9 cellular contexts compared by ENCODE assay signal in the genomic region with DNA sequence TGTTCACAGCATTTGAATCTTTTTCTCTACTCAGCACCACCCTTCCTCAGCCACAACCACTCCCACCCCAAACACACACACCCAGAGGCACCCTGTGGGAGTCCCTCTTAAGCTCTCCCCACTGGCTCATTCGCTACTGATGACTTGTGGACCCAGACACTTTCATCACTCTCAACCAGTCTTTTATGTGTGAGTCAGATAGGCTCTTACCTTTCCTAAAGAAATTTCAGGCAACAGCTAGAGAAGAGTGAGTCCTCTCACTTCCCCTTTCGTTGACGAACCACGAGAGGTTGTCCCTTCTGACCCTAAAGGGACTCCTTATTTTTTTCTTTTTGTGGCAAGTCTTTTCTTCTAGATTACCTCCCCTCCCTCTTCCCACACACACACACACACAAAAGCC. TPM values are rescaled to one million over a fixed set of nuclear protein-coding genes. Genes with fewer than 3 reads are reported as not detected.
DNase-seq lines count a peak whose midpoint lies in the region; ATAC-seq and TF ChIP-seq lines count a peak whose summit lies in the region.
"Had no signal": no experiment of that assay in that cellular context is flagged by ENCODE, and none has a peak within 500 bp of the region (broad histone marks: within the 10 kb centered on the region; RNA-seq: fewer than 3 reads in every experiment).

No MANE protein-coding gene starts in this region.

- ATAC-seq in GM19043 (IDR thresholded peaks at IDR 0.05; ENCODE audit: low read depth, unreplicated experiment), result peak; percentile 97
- ATAC-seq in HG03045 (IDR thresholded peaks at IDR 0.05; ENCODE audit: unreplicated experiment), result peak; percentile 98
- peak; percentile 88 for ATAC-seq in T-helper 17 cell

- no TSS peak for BruUV-seq in Calu3 (replicated peaks; lab: Mats Ljungman, UMichigan)

- DNase-seq in T-helper 17 cell (peak in 1 of 3 donors; percentile 13), endothelial cell (ENCODE audit: low spot score) (no peak), NCI-H2107 (lab: John Stamatoyannopoulos, UW) (no peak), Calu3 (no peak), MG63 (no peak)
- DNase-seq in stimulated activated CD4-positive, alpha-beta T cell treated with anti-CD3 and anti-CD28 coated beads, TNF-alpha, amount 100 ng/mL, for 48 hours (ENCODE audit: low read depth in 3 of 3), result peak; percentile 5 to 21 (median 13)
- DNase-seq: pancreas had no signal

- H3K9me3 ChIP-seq in T-helper 17 cell (ENCODE audit: control insufficient read depth, low read length, poor library complexity, severe bottlenecking), result no peaks in the 10 kb centered on the region
- H3K9me3 ChIP-seq in MG63, result no peaks in the 10 kb centered on the region
- H3K9me3 ChIP-seq: pancreas had no signal

- peak overlapping the region; percentile 71 for H3K27ac Mint-ChIP-seq in T-helper 17 cell
- peak overlapping the region; percentile 98 for H3K27ac Mint-ChIP-seq in endothelial cell (ENCODE audit: unreplicated experiment)
- no peak overlapping the region for H3K27ac Mint-ChIP-seq in Calu3 (ENCODE audit: unreplicated experiment)

- H3K4me3 Mint-ChIP-seq in T-helper 17 cell, result peak overlapping the region; percentile 75
- H3K4me3 Mint-ChIP-seq in endothelial cell (ENCODE audit: unreplicated experiment), result peak overlapping the region; percentile 42
- H3K4me3 Mint-ChIP-seq in Calu3 (ENCODE audit: low read depth, unreplicated experiment), result no peak overlapping the region

- peaks cover 30% of the 10 kb centered on the region for H3K4me1 Mint-ChIP-seq in T-helper 17 cell
- peaks cover 62% of the 10 kb centered on the region for H3K4me1 Mint-ChIP-seq in endothelial cell (ENCODE audit: unreplicated experiment)
- peaks cover 17% of the 10 kb centered on the region for H3K4me1 Mint-ChIP-seq in Calu3 (ENCODE audit: low read depth, unreplicated experiment)

- H3K36me3 ChIP-seq in MG63, result no peaks in the 10 kb centered on the region
- H3K36me3 ChIP-seq: pancreas had no signal

- CTCF ChIA-PET in Calu3 (lab: Charles Lee), result interaction anchor here (0.6 kb wide), 1 partner anchor 551 kb away, joined by 3 read pairs; no protein-coding TSS in a partner anchor

- H3K27me3 ChIP-seq in MG63, result no peaks in the 10 kb centered on the region
- H3K27me3 ChIP-seq: pancreas had no signal

- no peaks in the 10 kb centered on the region for H3K27me3 Mint-ChIP-seq in T-helper 17 cell
- H3K27me3 Mint-ChIP-seq in endothelial cell (ENCODE audit: unreplicated experiment), result peaks cover 10% of the 10 kb centered on the region
- H3K27me3 Mint-ChIP-seq in Calu3 (ENCODE audit: unreplicated experiment), result peaks cover 26% of the 10 kb centered on the region

- H3K9me3 Mint-ChIP-seq in endothelial cell (ENCODE audit: unreplicated experiment) (no peaks in the 10 kb centered on the region), Calu3 (ENCODE audit: low read depth, unreplicated experiment) (no peaks in the 10 kb centered on the region)

- intact Hi-C loops in Calu3 (cut with micrococcal nuclease; ENCODE audit: unreplicated experiment), result no loop called here

- TF ChIP-seq CTCF in endothelial cell (IDR thresholded peaks at IDR 0.05; ENCODE audit: unreplicated experiment) (no peak), Calu3 (IDR thresholded peaks at IDR 0.05; ENCODE audit: unreplicated experiment) (no peak)

- H3K4me3 ChIP-seq in MG63, result no peak overlapping the region
- H3K4me3 ChIP-seq: pancreas had no signal

- H3K36me3 Mint-ChIP-seq in T-helper 17 cell (ENCODE audit: low read depth) (no peaks in the 10 kb centered on the region), endothelial cell (ENCODE audit: low read depth, unreplicated experiment) (peaks cover 15% of the 10 kb centered on the region), Calu3 (ENCODE audit: insufficient read depth, unreplicated experiment) (no peaks in the 10 kb centered on the region)

RNA-seq across cellular contexts. Expression of gene ARHGAP31, which starts 58.1 kb away (rescaled TPM):
- 10 to 100 TPM; 11.4 to 11.8 TPM for total RNA-seq in T-helper 17 cell
- total RNA-seq in endothelial cell (ENCODE audit: unreplicated experiment), result 114 TPM
- total RNA-seq in Calu3 (2022), result 0.07 and 0.52 TPM in 2 replicates
- 4.2 and 5.0 TPM in 2 replicates for total RNA-seq in MG63 (2014; rRNA removed; shearing (Covaris generic); ENCODE audit: low replicate concordance)

Comparison
In these comparisons a context has a peak if more than half of its experiments do, and no peak if none do; other contexts are left out.
1. DNase-seq: peak in stimulated activated CD4-positive, alpha-beta T cell treated with anti-CD3 and anti-CD28 coated beads, TNF-alpha, amount 100 ng/mL, for 48 hours (3 of 3); none in endothelial cell (single experiment), NCI-H2107 (single experiment), Calu3 (single experiment) and MG63 (single experiment).
2. Peak in every context shown above with its lines, with median percentiles within 50 percentile points of each other: ATAC-seq.